ENCODE assay signal across 4 cellular contexts in the genomic region with DNA sequence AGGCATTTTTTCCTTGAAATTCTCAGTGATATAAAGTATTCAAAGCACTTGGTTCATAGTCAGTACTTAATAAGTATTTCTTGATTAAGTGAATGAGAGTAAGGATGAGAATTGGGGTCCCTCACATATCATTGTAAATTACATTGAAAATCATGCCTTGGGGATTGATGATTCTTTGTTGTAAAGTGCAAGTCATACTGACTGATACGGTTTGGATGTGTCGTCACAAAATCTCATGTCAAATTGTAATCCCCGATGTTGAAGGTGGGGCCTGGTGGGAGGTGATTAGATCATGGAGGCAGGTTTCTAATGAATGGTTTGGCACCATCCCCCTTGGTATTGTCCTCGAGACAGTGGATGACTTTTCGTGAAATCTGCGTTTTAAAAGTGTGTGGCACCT.
"Had no signal": no experiment of that assay in that cellular context is flagged by ENCODE, and none has a peak within 500 bp of the region (broad histone marks: within the 10 kb centered on the region; RNA-seq: fewer than 3 reads in every experiment).

No MANE protein-coding gene starts in this region.

- H3K4me1 ChIP-seq: HAP-1 had no signal

- H3K36me3 ChIP-seq: HAP-1 had no signal

- H3K27ac ChIP-seq: HL-60, KMS-11 had no signal

- DNase-seq: GOT3 had no signal

- H3K4me3 ChIP-seq: HAP-1 had no signal

- H3K4me2 ChIP-seq: KMS-11 had no signal

- H3K9ac ChIP-seq: KMS-11 had no signal
